ENCODE assay signal across 24 cellular contexts in the genomic region with DNA sequence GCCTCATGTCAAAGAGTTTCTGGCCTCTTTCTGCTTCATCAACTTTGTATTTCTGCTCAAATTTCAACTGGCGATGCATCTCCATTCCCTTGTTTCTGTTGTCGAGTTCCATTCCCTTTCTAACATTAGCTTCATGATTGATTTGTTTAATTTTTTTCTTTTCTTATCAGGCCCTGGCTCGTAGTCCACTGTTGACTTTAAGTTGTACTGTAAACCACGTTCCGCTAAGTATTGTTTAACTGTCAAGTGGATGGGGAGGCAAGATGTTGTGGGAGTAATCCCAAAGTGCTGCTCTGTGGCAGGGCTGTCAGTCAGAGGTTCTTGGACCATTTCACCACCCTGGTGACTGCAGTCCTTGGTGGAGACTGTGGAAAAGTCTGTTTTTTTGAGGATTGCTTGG.
A peak's percentile ranks its signal among the peaks of the same experiment; 100 is the strongest.
DNase-seq lines count a peak whose midpoint lies in the region; TF ChIP-seq lines count a peak whose summit lies in the region.
"Had no signal": no experiment of that assay in that cellular context is flagged by ENCODE, and none has a peak within 500 bp of the region (broad histone marks: within the 10 kb centered on the region; RNA-seq: fewer than 3 reads in every experiment).

No MANE protein-coding gene starts in this region.

- H3K4me1 Mint-ChIP-seq in H9 = peaks cover 15 to 31% of the 10 kb centered on the region in 2 experiments
- H3K4me1 Mint-ChIP-seq: CD4-positive, alpha-beta memory T cell; naive thymus-derived CD4-positive, alpha-beta T cell had no signal

- no peak overlapping the region for H3K9ac ChIP-seq in GM23248
- H3K9ac ChIP-seq in H9 (ENCODE audit: extremely low read depth, insufficient read length, low read length) = no peak overlapping the region

- no peak overlapping the region for H4K91ac ChIP-seq in H9 (ENCODE audit: insufficient read length, low read depth, low read length)

- no peak overlapping the region for H2AK5ac ChIP-seq in H9 (ENCODE audit: insufficient read length, low read length)

- H3K9me3 ChIP-seq in BE2C = no peaks in the 10 kb centered on the region
- H3K9me3 ChIP-seq in GM23248 (ENCODE audit: low read depth) = no peaks in the 10 kb centered on the region
- H3K9me3 ChIP-seq in H9 (ENCODE audit: control insufficient read depth, low read depth, low read length) = no peaks in the 10 kb centered on the region

- no peak for TF ChIP-seq CTCF in BE2C (IDR thresholded peaks at IDR 0.05; ENCODE audit: low read depth, low read length)
- no peak for TF ChIP-seq CTCF in H9 (conservative IDR thresholded peaks at IDR 0.05)

- no peak overlapping the region for H2BK5ac ChIP-seq in H9 (ENCODE audit: insufficient read length, low read length)

- no peaks in the 10 kb centered on the region for H3K36me3 ChIP-seq in BE2C
- no peaks in the 10 kb centered on the region for H3K36me3 ChIP-seq in GM23248 (ENCODE audit: low read depth)

- no peaks in the 10 kb centered on the region for H3K27me3 ChIP-seq in BE2C
- no peaks in the 10 kb centered on the region for H3K27me3 ChIP-seq in GM23248 (replicated peaks; ENCODE audit: insufficient read depth)
- H3K27me3 ChIP-seq in H9 (ENCODE audit: insufficient read depth, low read length) = no peaks in the 10 kb centered on the region

- no peaks in the 10 kb centered on the region for H3F3A ChIP-seq in GM23248 (ENCODE audit: insufficient read depth)

- no peak overlapping the region for H2BK120ac ChIP-seq in H9 (ENCODE audit: low read depth, low read length, poor library complexity, severe bottlenecking)

- no peak overlapping the region for H2BK15ac ChIP-seq in H9 (ENCODE audit: low read depth, low read length)

- DNase-seq in BE2C = no peak
- no peak for DNase-seq in GM23248
- DNase-seq in astrocyte of the hippocampus (ENCODE audit: low read depth, low spot score) = peak; percentile 59
- DNase-seq in left kidney (ENCODE audit: low read depth, low spot score) = peak; percentile 82
- DNase-seq in activated CD4-positive, alpha-beta T cell treated with anti-CD3 and anti-CD28 coated beads for 1 hour = no peak
- DNase-seq in GM19240 (ENCODE audit: insufficient read length, low spot score) = no peak
- DNase-seq in H9 = no peak
- DNase-seq: activated CD4-positive, alpha-beta T cell treated with anti-CD3 and anti-CD28 coated beads, Interleukin-2, amount 50 U/mL, for 48 hours; activated CD8-positive, alpha-beta memory T cell treated with anti-CD3 and anti-CD28 coated beads, Interleukin-2, amount 50 U/mL, for 4 hours; anterior cingulate cortex; CD4-positive, alpha-beta memory T cell; central memory CD4-positive, alpha-beta T cell; naive thymus-derived CD4-positive, alpha-beta T cell; NCI-H1436 treated with DMSO at 0.1 percent for 48 hours; NCI-H226; NK-92 treated with Interleukin-12 subunit alpha and Interleukin-12 subunit beta, amount 100 ng/mL, for 24 hours; PC-9; SHP77; T-helper 9 cell had no signal

- no peak overlapping the region for H3K4ac ChIP-seq in H9 (ENCODE audit: low read depth, low read length)

- H3K4me1 ChIP-seq in BE2C (peaks cover 19% of the 10 kb centered on the region), GM23248 (ENCODE audit: insufficient read depth) (0 out of 2 replicates have a peak, but pooled peaks cover 9% of the 10 kb centered on the region), H9 (ENCODE audit: insufficient read depth, low read length) (no peaks in the 10 kb centered on the region)

- H3K23me2 ChIP-seq in H9 (ENCODE audit: insufficient read length, low read depth, low read length, poor library complexity, severe bottlenecking) = no peaks in the 10 kb centered on the region

- H4K20me1 ChIP-seq in GM23248 (ENCODE audit: insufficient read depth) (no peaks in the 10 kb centered on the region), H9 (ENCODE audit: control insufficient read depth, insufficient read depth, insufficient read length) (no peaks in the 10 kb centered on the region)

- no peak overlapping the region for H3K4me2 ChIP-seq in GM23248 (ENCODE audit: unreplicated experiment)
- H3K4me2 ChIP-seq in H9 (ENCODE audit: insufficient read depth, insufficient read length, low read length) = no peak overlapping the region
- H3K4me2 ChIP-seq: PC-9 had no signal

- no peaks in the 10 kb centered on the region for H3K27me3 Mint-ChIP-seq in H9 (ENCODE audit: low read depth)
- H3K27me3 Mint-ChIP-seq: CD4-positive, alpha-beta memory T cell; dendritic cell treated with granulocyte-macrophage colony-stimulating factor and Interleukin-4, amounts not matched to agents 40 ng/mL and 50 ng/mL, for 4 days; IgD-negative memory B cell; stimulated activated naive CD8-positive, alpha-beta T cell treated with anti-CD3 and anti-CD28 coated beads, Interleukin-15, Interleukin-2, amounts not matched to agents 100 ng/mL and 50 ng/mL, for 24 hours had no signal

- no peak overlapping the region for H4K5ac ChIP-seq in H9 (ENCODE audit: insufficient read length, low read depth, low read length)

- H3T11ph ChIP-seq in H9 (ENCODE audit: low read length) = no peak overlapping the region

- H3K27ac Mint-ChIP-seq in H9 = no peak overlapping the region; a peak in 1 of 7 replicates
- H3K27ac Mint-ChIP-seq: activated naive CD4-positive, alpha-beta T cell treated with anti-CD3 and anti-CD28 coated beads, Interleukin-2, amount 50 U/mL, for 72 hours; CD4-positive, alpha-beta memory T cell; dendritic cell treated with granulocyte-macrophage colony-stimulating factor and Interleukin-4, amounts not matched to agents 40 ng/mL and 50 ng/mL, for 4 days; IgD-negative memory B cell; naive thymus-derived CD4-positive, alpha-beta T cell; stimulated activated naive CD8-positive, alpha-beta T cell treated with anti-CD3 and anti-CD28 coated beads, Interleukin-15, Interleukin-2, amounts not matched to agents 100 ng/mL and 50 ng/mL, for 24 hours; WTC11 had no signal

- WGBS in GM23248 (ENCODE audit: low coverage in 1 of 2, low lambda C conversion rate in 2 of 2, missing lambda C conversion rate in 2 of 2), 2 experiments = 81% methylated on average over 5 of the region's 5 CpGs
- WGBS in H9 (ENCODE audit: extremely low coverage, insufficient read length, low lambda C conversion rate) = no CpG with 5 or more reads among the region's 5 CpGs

- H3K36me3 Mint-ChIP-seq in H9 (ENCODE audit: insufficient read depth in 1 of 3, low read depth in 3 of 3) = peaks cover 0 to 9% (median 2%) of the 10 kb centered on the region in 3 experiments; a peak in 2 of 7 replicates
- H3K36me3 Mint-ChIP-seq: activated naive CD4-positive, alpha-beta T cell treated with anti-CD3 and anti-CD28 coated beads, Interleukin-2, amount 50 U/mL, for 72 hours; CD4-positive, alpha-beta memory T cell; IgD-negative memory B cell; naive thymus-derived CD4-positive, alpha-beta T cell; WTC11 had no signal

- no peaks in the 10 kb centered on the region for H3K9me2 ChIP-seq in GM23248 (ENCODE audit: insufficient read depth)

- no peak overlapping the region for H2BK12ac ChIP-seq in H9 (ENCODE audit: insufficient read length, low read depth, low read length)

- H3K4me3 ChIP-seq in BE2C (ENCODE audit: low read depth, low read length) = peak overlapping the region; percentile 50
- no peak overlapping the region for H3K4me3 ChIP-seq in GM23248
- H3K4me3 ChIP-seq: PC-9 had no signal

- H4K8ac ChIP-seq in H9 (replicated peaks; ENCODE audit: insufficient read length, low read depth, low read length) = no peak overlapping the region

- no peak overlapping the region for H3K18ac ChIP-seq in H9 (ENCODE audit: insufficient read length, low read depth, low read length)

- H3K79me2 ChIP-seq in GM23248 (ENCODE audit: insufficient read depth) (no peaks in the 10 kb centered on the region), H9 (ENCODE audit: insufficient read depth, low read length) (no peaks in the 10 kb centered on the region)

- no peak overlapping the region for H3K56ac ChIP-seq in H9 (ENCODE audit: insufficient read length, low read depth, low read length)

- H3K9me3 Mint-ChIP-seq in H9 = peaks cover 0 to 2% of the 10 kb centered on the region in 2 experiments; a peak in 4 of 5 replicates
- H3K9me3 Mint-ChIP-seq: dendritic cell treated with granulocyte-macrophage colony-stimulating factor and Interleukin-4, amounts not matched to agents 40 ng/mL and 50 ng/mL, for 4 days; stimulated activated naive CD8-positive, alpha-beta T cell treated with anti-CD3 and anti-CD28 coated beads, Interleukin-15, Interleukin-2, amounts not matched to agents 100 ng/mL and 50 ng/mL, for 24 hours had no signal

- 0 out of 2 replicates have a peak overlapping the region, but pooled peaks have one; percentile 74 for H2AFZ ChIP-seq in GM23248
- no peak overlapping the region for H2AFZ ChIP-seq in H9 (ENCODE audit: low read length)
- H2AFZ ChIP-seq: PC-9 had no signal

- no peak overlapping the region; the same call in 1 of the 2 replicates for H3K14ac ChIP-seq in H9 (ENCODE audit: insufficient read depth, low read length)

- H3K79me1 ChIP-seq in H9 (ENCODE audit: insufficient read depth, low read depth, low read length, poor library complexity, severe bottlenecking) = no peaks in the 10 kb centered on the region

- H3K27ac ChIP-seq in GM23248 (no peak overlapping the region), H9 (ENCODE audit: insufficient read length, low read depth, low read length) (no peak overlapping the region)
- H3K27ac ChIP-seq: PC-9 had no signal

- no peak overlapping the region for H3K23ac ChIP-seq in H9 (ENCODE audit: insufficient read length, low read depth, low read length)

- no peak overlapping the region for H2BK20ac ChIP-seq in H9 (ENCODE audit: low read depth, low read length, poor library complexity, severe bottlenecking)

- in situ Hi-C loops in GM23248 (cut with MboI) = loop anchor here (10.0 kb wide), 1 partner anchor 519 kb away; no protein-coding TSS in a partner anchor

- no peak overlapping the region for H3K4me3 Mint-ChIP-seq in H9
- H3K4me3 Mint-ChIP-seq: CD4-positive, alpha-beta memory T cell; dendritic cell treated with granulocyte-macrophage colony-stimulating factor and Interleukin-4, amounts not matched to agents 40 ng/mL and 50 ng/mL, for 4 days; IgD-negative memory B cell; naive thymus-derived CD4-positive, alpha-beta T cell; stimulated activated naive CD8-positive, alpha-beta T cell treated with anti-CD3 and anti-CD28 coated beads, Interleukin-15, Interleukin-2, amounts not matched to agents 100 ng/mL and 50 ng/mL, for 24 hours; WTC11 had no signal

Comparison
In these comparisons a context has a peak if more than half of its experiments do, and no peak if none do; other contexts are left out.
1. DNase-seq: peak in astrocyte of the hippocampus (single experiment) and left kidney (single experiment); none in BE2C (single experiment), GM23248 (single experiment), activated CD4-positive, alpha-beta T cell treated with anti-CD3 and anti-CD28 coated beads for 1 hour (single experiment), GM19240 (single experiment) and H9 (single experiment).